ENCODE assay signal across 8 cellular contexts in genomic region chrX:24150051-24150790, GRCh38. TPM values are rescaled to one million over a fixed set of nuclear protein-coding genes. Genes with fewer than 3 reads are reported as not detected.
DNase-seq lines count a peak whose midpoint lies in the region; ATAC-seq, FAIRE-seq and TF ChIP-seq lines count a peak whose summit lies in the region.

No MANE protein-coding gene starts in this region.

- CTCF ChIA-PET in AG04450 (lab: Charles Lee): no interaction called here

- H3K27me3 ChIP-seq in AG04450 (ENCODE audit: control insufficient read depth, insufficient read depth, low read length) (no peaks in the 10 kb centered on the region), keratinocyte (ENCODE audit: control insufficient read depth, extremely low read depth, insufficient read depth, low read length) (no peaks in the 10 kb centered on the region)

- peaks cover 2 to 9% of the 10 kb centered on the region in 2 experiments for H3K36me3 ChIP-seq in keratinocyte (ENCODE audit: control insufficient read depth in 2 of 2, extremely low read depth in 1 of 2, insufficient read depth in 2 of 2, low read length in 2 of 2)

- no peak overlapping the region for H2AFZ ChIP-seq in keratinocyte (ENCODE audit: control insufficient read depth, low read length)

- H3K9me3 ChIP-seq in AG04450 (ENCODE audit: control insufficient read depth, insufficient read depth, low read length) (no peaks in the 10 kb centered on the region), keratinocyte (ENCODE audit: control insufficient read depth, low read depth, low read length) (no peaks in the 10 kb centered on the region)

- peak overlapping the region; percentile 73 for H3K4me3 ChIP-seq in AG04450 (ENCODE audit: low read depth, low read length)
- peak overlapping the region; percentile 81 to 94 (median 86) for H3K4me3 ChIP-seq in keratinocyte (ENCODE audit: control insufficient read depth in 2 of 3, extremely low read depth in 1 of 3, insufficient read depth in 2 of 3, low read depth in 1 of 3, low read length in 3 of 3)

- peak; percentile 66 for DNase-seq in AG04450 (ENCODE audit: low read depth, low spot score)
- DNase-seq in NCI-H2196 (lab: John Stamatoyannopoulos, UW; ENCODE audit: unreplicated experiment): peak; percentile 74
- peak; percentile 46 to 84 (median 66) for DNase-seq in activated CD4-positive, CD25-positive, alpha-beta regulatory T cell (lab: John Stamatoyannopoulos, UW)
- peak; percentile 94 for DNase-seq in central memory CD4-positive, alpha-beta T cell
- DNase-seq in keratinocyte (ENCODE audit: low read depth, low spot score): no peak
- peak; percentile 65 to 71 for DNase-seq in stimulated activated CD4-positive, alpha-beta T cell treated with anti-CD3 and anti-CD28 coated beads, Interleukin-15, amount 100 ng/mL, for 1 hour (ENCODE audit: low read depth in 1 of 2, low spot score in 1 of 2)

- no peaks in the 10 kb centered on the region for H3K9me1 ChIP-seq in keratinocyte (ENCODE audit: control insufficient read depth, extremely low read depth, insufficient read depth, low read length)

- FAIRE-seq in keratinocyte (lab: Jason Lieb, UNC): no peak

- peak overlapping the region; percentile 33 for H3K27ac ChIP-seq in AG04450 (ENCODE audit: low read depth, low read length)
- peak overlapping the region; percentile 68 for H3K27ac ChIP-seq in keratinocyte (ENCODE audit: control insufficient read depth, insufficient read depth, low read length)

- peaks cover 28% of the 10 kb centered on the region for H4K20me1 ChIP-seq in keratinocyte (ENCODE audit: control insufficient read depth, extremely low read depth, insufficient read depth, low read length)

- H3K4me2 ChIP-seq in keratinocyte (ENCODE audit: control insufficient read depth, extremely low read depth, insufficient read depth, low read depth, low read length): peak overlapping the region; percentile 99

- H3K4me1 ChIP-seq in keratinocyte (ENCODE audit: control insufficient read depth, extremely low read depth, insufficient read depth, low read length): peaks cover 54% of the 10 kb centered on the region

- TF ChIP-seq CTCF in AG04450 (IDR thresholded peaks at IDR 0.05; ENCODE audit: low read depth, low read length) (peak; percentile 32; the same call in 1 of the 2 replicates), keratinocyte (optimal IDR thresholded peaks at IDR 0.05 in 1 of 3, IDR thresholded peaks at IDR 0.05 in 1 of 3, conservative IDR thresholded peaks at IDR 0.05 in 1 of 3; ENCODE audit: extremely low read depth in 1 of 3, insufficient read depth in 2 of 3, low read length in 3 of 3) (peak in 2 of 3 experiments; percentile 54 to 56)

- peaks cover 49% of the 10 kb centered on the region for H3K79me2 ChIP-seq in keratinocyte (ENCODE audit: control insufficient read depth, insufficient read depth, low read length)

- POLR2A ChIA-PET in AG04450 (lab: Yijun Ruan, JAX): interaction anchor here (0.5 to 1.0 kb wide), 2 partner anchors 92 to 96 kb away, joined by 6 read pairs; partner anchors contain the start of gene EIF2S3

- dilution Hi-C loops in keratinocyte (cut with MboI; ENCODE audit: extremely low pct_ligation_motif_present, low sequenced_read_pairs): no loop called here

- ATAC-seq in GM18861 (IDR thresholded peaks at IDR 0.05; ENCODE audit: unreplicated experiment): peak; percentile 73
- peak; percentile 72 for ATAC-seq in HG03095 (IDR thresholded peaks at IDR 0.05; ENCODE audit: unreplicated experiment)

- H3K9ac ChIP-seq in keratinocyte (ENCODE audit: control insufficient read depth, extremely low read depth, insufficient read depth, low read length): peak overlapping the region; percentile 86

RNA-seq across cellular contexts. Expression of gene ZFX, which starts 0.7 kb away (rescaled TPM):
- polyA plus RNA-seq in AG04450 (2011; rRNA removed) (16.2 and 23.1 TPM in 2 replicates), keratinocyte (18.0 to 31.8 TPM (median 24.3 TPM) in 3 replicates)
- polyA minus RNA-seq in AG04450 (2011; rRNA and poly(A)+ RNA removed): 43.5 and 66.2 TPM in 2 replicates
- polyA plus RNA-seq in keratinocyte (2011; ENCODE audit: low read depth): 28.7 TPM
- polyA plus RNA-seq in keratinocyte (2011; cell fraction: cytosol; rRNA removed): 9.6 and 18.8 TPM in 2 replicates
- 33.0 and 39.9 TPM in 2 replicates for polyA plus RNA-seq in keratinocyte (2011; cell fraction: nucleus; rRNA removed)
- polyA plus RNA-seq in keratinocyte (2012; ENCODE audit: low replicate concordance): 14.8 and 19.0 TPM in 2 replicates
- 17.2 to 122 TPM (median 77.4 TPM) in 3 replicates for polyA minus RNA-seq in keratinocyte
- 27.0 TPM for polyA minus RNA-seq in keratinocyte (2011; cell fraction: cytosol; rRNA and poly(A)+ RNA removed)
- 52.3 and 103 TPM in 2 replicates for polyA minus RNA-seq in keratinocyte (2011; cell fraction: nucleus; rRNA and poly(A)+ RNA removed)
